In the genomic region with DNA sequence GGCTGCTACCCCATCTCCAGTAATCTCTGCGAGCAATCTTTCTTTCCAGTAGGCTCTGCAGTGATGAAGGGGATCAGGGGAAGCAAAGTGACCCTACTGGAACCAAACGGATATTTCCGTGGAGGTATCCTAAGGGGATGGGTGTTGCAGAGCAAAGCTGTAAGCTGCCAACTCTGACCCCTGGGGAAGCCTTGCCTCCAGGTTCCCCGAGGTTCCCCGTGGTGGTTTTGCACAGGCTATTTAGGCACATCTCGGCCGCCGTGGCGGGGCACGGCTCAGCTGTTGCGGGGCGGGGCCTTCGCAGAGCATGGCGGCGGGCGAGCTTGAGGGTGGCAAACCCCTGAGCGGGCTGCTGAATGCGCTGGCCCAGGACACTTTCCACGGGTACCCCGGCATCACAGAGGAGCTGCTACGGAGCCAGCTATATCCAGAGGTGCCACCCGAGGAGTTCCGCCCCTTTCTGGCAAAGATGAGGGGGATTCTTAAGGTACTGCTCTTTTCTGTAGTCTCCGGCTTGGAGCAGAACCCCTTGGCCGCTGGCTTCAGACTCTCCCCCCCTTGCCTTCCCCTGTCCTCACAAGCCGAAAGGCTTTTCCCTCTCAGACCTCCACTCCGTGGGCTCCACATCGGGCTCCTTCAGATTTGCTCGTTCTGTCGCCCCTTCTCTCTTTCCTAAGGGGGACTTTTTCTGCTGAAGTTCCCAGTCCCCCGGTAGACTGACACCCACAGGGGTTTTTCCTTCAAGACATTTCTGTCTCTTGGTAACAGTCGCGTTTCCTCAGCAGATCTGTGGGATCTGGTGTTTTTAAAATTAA, we compare ENCODE assay signal across 8 cellular contexts. TPM values are rescaled to one million over a fixed set of nuclear protein-coding genes. Genes with fewer than 3 reads are reported as not detected.
A peak's percentile ranks its signal among the peaks of the same experiment; 100 is the strongest.
DNase-seq lines count a peak whose midpoint lies in the region; ATAC-seq and TF ChIP-seq lines count a peak whose summit lies in the region.

TSS of gene COMMD1 (plus strand) at position 303 of the 815 bp plus-strand sequence. CDS start at position 308, 5 bp downstream.

- DNase-seq in AG04449 (ENCODE audit: low read depth, low spot score) (no peak), NCI-H345 (lab: John Stamatoyannopoulos, UW) (peak; percentile 77), cerebellum (ENCODE audit: low spot score) (peak; percentile 82), kidney tubule cell (ENCODE audit: low spot score) (peak; percentile 79)
- DNase-seq in activated CD4-positive, alpha-beta T cell treated with anti-CD3 and anti-CD28 coated beads for 24 hours (ENCODE audit: low read depth in 2 of 2): peak; percentile 68 to 72
- DNase-seq in stimulated activated CD4-positive, alpha-beta T cell treated with anti-CD3 and anti-CD28 coated beads, Interleukin-1b, Interleukin-23, amount 100 ng/mL, for 24 hours (ENCODE audit: low read depth in 4 of 4, low spot score in 1 of 4): peak; percentile 62 to 78 (median 72)

- H3K4me3 ChIP-seq in AG04449 (ENCODE audit: low read depth, low read length): peak within 1 kb of the TSS; percentile 88

- TF ChIP-seq CTCF in AG04449 (IDR thresholded peaks at IDR 0.05; ENCODE audit: insufficient read depth, low read length, missing control alignments): no peak

- POLR2A ChIA-PET in AG04449 (lab: Yijun Ruan, JAX): interaction anchor here (0.5 to 1.1 kb wide), 2 partner anchors 18 to 99 kb away, joined by 3 to 4 read pairs; no protein-coding TSS in a partner anchor

- peak; percentile 99 for ATAC-seq in GM18868 (IDR thresholded peaks at IDR 0.05; ENCODE audit: unreplicated experiment)
- ATAC-seq in HG03097 (IDR thresholded peaks at IDR 0.05; ENCODE audit: low FRiP score, unreplicated experiment): peak; percentile 92

- CTCF ChIA-PET in AG04449 (lab: Yijun Ruan, JAX): interaction anchor here (1.0 to 1.7 kb wide), 6 partner anchors 11 to 505 kb away, joined by 3 to 13 read pairs (median 4); no protein-coding TSS in a partner anchor

RNA-seq across cellular contexts. Expression of gene COMMD1, which starts in this region (rescaled TPM):
- total RNA-seq in cerebellum: 40.3 TPM
